ENCODE assay signal across 1 cellular context in the genomic region with DNA sequence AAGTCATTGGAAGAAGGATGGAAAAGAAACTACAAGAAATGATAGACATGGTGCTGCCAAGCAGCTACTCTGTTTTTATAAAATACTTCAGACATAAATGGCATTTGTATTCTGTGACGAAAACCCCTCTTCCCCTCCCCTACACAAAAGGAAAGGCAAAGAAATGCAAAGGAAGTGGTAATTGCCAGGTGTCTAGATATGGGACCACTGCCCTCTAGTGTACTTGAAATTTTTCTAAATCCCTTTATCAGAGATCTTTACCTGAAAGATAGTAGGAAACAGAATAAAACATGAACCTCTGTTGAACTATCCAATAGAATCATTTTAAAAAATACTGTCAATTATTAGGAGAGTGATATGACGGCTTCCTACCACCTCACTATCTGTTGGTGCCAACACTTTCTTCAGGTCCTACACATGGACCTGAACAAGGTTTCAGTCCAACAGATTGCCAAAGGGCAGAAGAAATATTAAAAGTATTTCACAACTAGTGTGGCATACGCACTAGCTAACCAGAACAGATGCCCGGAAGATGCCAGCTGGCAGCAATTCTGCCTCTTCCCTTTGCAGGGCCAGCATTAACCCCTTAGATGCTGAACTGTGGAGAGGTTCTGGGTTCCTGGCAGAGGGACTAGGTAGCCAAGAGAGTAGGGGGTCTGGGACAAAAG.
TF ChIP-seq lines count a peak whose summit lies in the region.

No MANE protein-coding gene starts in this region.

TF ChIP-seq in HEK293, 187 proteins besides CTCF, POLR2A, EP300 and RAD21 (continued from another document):
- peak; percentile 78 for TF ChIP-seq ZNF654 (tag by site-specific recombination; IDR thresholded peaks at IDR 0.05; ENCODE audit: low read depth)
